ENCODE assay signal across 1 cellular context in the genomic region with DNA sequence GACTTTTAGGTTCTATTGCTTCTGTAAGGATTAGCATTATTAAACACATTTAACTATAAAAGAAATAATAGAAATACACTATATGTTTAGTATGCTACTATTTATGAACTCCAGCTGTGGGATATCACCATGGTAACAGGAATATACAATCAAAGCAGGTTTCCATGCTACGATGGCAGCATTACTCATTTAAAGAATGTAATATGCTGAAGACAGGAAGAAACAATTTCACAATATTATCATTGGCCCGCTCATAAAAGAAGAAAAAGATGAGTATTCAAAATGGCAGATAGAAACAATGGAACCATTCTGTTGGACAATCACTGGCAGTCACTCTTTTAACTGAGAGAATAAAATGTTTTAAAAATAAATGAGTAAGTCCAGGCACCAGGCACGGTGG.
TF ChIP-seq lines count a peak whose summit lies in the region.

No MANE protein-coding gene starts in this region.

TF ChIP-seq in GM12878, 131 proteins besides CTCF, POLR2A, EP300 and RAD21 (continued from another document):
- TF ChIP-seq PAX5 (IDR thresholded peaks at IDR 0.05; ENCODE audit: borderline replicate concordance, low read depth, low read length) = no peak
- no peak for TF ChIP-seq KAT2A (conservative IDR thresholded peaks at IDR 0.05; ENCODE audit: control insufficient read depth, low read depth, low read length)
- TF ChIP-seq, protein P1, sequence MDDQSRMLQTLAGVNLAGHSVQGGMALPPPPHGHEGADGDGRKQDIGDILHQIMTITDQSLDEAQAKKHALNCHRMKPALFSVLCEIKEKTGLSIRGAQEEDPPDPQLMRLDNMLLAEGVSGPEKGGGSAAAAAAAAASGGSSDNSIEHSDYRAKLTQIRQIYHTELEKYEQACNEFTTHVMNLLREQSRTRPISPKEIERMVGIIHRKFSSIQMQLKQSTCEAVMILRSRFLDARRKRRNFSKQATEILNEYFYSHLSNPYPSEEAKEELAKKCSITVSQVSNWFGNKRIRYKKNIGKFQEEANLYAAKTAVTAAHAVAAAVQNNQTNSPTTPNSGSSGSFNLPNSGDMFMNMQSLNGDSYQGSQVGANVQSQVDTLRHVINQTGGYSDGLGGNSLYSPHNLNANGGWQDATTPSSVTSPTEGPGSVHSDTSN (IDR thresholded peaks at IDR 0.05; ENCODE audit: insufficient replicate concordance, low read depth, low read length) = no peak
